ENCODE assay signal across 1 cellular context in the genomic region with DNA sequence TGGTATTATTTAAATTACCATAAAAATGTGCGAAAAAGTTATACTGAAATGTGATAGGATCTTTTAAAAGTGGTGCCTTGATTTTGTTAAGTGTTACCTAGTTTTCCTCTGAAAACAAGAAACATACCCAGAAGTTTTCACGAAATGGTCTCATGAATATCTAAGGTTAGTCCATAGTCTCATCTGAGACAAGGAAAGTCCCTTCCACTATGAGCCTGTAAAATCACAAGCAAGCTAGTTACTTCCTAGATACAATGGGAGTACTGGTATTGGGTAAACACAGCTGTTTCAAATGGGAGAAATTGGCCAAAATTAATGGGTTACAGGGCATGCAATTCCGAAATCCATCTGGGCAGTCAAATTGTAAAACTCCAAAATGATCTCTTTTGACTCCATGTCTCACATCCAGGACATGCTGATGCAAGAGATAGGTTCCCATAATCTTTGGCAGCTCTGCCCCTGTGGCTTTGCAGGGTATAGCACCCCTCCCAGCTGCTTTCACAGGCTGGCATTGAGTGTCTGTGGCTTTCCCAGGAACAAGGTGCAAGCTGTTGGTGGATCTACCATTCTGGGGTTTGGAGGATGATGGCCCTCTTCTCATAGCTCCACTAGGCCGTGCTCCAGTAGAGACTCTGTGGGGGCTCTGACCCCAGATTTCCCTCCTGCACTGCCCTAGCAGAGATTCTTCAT.
TF ChIP-seq lines count a peak whose summit lies in the region.

No MANE protein-coding gene starts in this region.

TF ChIP-seq in WTC11, 78 proteins besides CTCF, POLR2A, EP300 and RAD21 (continued from another document):
- TF ChIP-seq ZNF532 (CRISPR knock-in tag; IDR thresholded peaks at IDR 0.05; ENCODE audit: borderline replicate concordance) (no peak), FOXP1 (CRISPR knock-in tag; IDR thresholded peaks at IDR 0.05; ENCODE audit: borderline replicate concordance) (no peak)
